Comparison of ENCODE assay signal across 15 cellular contexts in the genomic region with DNA sequence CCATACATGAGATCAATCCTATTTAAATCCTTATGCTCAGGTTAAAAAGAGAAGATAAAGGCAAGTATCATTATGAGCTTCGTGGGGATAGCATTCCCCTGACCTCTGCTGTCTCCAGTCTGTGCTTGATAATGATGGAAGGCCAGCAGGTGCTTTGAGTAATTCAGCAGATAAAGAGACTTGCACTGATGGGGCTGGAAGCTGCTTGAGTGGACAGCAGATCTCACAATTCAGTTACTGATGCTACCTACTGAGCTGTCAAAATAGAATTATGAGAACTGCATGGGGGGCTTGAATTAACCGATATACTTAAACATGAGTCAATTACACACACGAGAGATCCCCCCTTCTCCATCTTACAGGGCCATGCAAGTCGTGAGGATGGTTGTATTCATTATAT.
DNase-seq lines count a peak whose midpoint lies in the region; ATAC-seq and TF ChIP-seq lines count a peak whose summit lies in the region.
"Had no signal": no experiment of that assay in that cellular context is flagged by ENCODE, and none has a peak within 500 bp of the region (broad histone marks: within the 10 kb centered on the region; RNA-seq: fewer than 3 reads in every experiment).

No MANE protein-coding gene starts in this region.

- H2AFZ ChIP-seq in MM.1S (ENCODE audit: low read length) (no peak overlapping the region), neural cell (ENCODE audit: low read depth, low read length) (no peak overlapping the region)
- H2AFZ ChIP-seq: GM23338 had no signal

- peaks cover 12% of the 10 kb centered on the region for H3K4me1 ChIP-seq in MM.1S (ENCODE audit: low read length)
- H3K4me1 ChIP-seq: BLaER1 treated with 17β-estradiol and CSF1 and Interleukin-3, amounts not matched to agents 10 nM and 100 nM had no signal

- H3K4me2 ChIP-seq in MM.1S (ENCODE audit: low read depth, low read length) (peak overlapping the region; percentile 47), neural cell (ENCODE audit: low read length) (peak overlapping the region; percentile 31)
- H3K4me2 ChIP-seq: BLaER1 treated with 17β-estradiol and CSF1 and Interleukin-3, amounts not matched to agents 10 nM and 100 nM; GM23338 had no signal

- DNase-seq in NCI-H345 (lab: John Stamatoyannopoulos, UW) (peak; percentile 24), NCI-H345 treated with DMSO at 0.1 percent for 48 hours (lab: John Stamatoyannopoulos, UW; ENCODE audit: unreplicated experiment) (no peak), MM.1S (no peak), NCI-H69 (lab: John Stamatoyannopoulos, UW) (peak; percentile 17), islet precursor cell (no peak)
- DNase-seq: ACHN; CD4-positive, alpha-beta T cell; DMS79; H7 had no signal

- H3K27me3 ChIP-seq in MM.1S (replicated peaks; ENCODE audit: insufficient read depth, low read length) (no peaks in the 10 kb centered on the region), neural cell (ENCODE audit: insufficient read depth, low read depth, low read length) (no peaks in the 10 kb centered on the region)
- H3K27me3 ChIP-seq: BLaER1 treated with 17β-estradiol and CSF1 and Interleukin-3, amounts not matched to agents 10 nM and 100 nM had no signal

- peak; percentile 22 for TF ChIP-seq EP300 in neural cell (conservative IDR thresholded peaks at IDR 0.05; ENCODE audit: poor library complexity, severe bottlenecking)

- H3K9ac ChIP-seq in MM.1S (ENCODE audit: low read length): no peak overlapping the region
- H3K9ac ChIP-seq in neural cell (ENCODE audit: low read length): peak overlapping the region; percentile 7
- H3K9ac ChIP-seq: BLaER1 treated with 17β-estradiol and CSF1 and Interleukin-3, amounts not matched to agents 10 nM and 100 nM had no signal

- TF ChIP-seq CTCF in MM.1S (IDR thresholded peaks at IDR 0.05; ENCODE audit: low read length) (no peak), neural cell (IDR thresholded peaks at IDR 0.05; ENCODE audit: poor library complexity, severe bottlenecking) (no peak)

- no peak for ATAC-seq in GM21515 (IDR thresholded peaks at IDR 0.05; ENCODE audit: unreplicated experiment)
- ATAC-seq: GM12878 had no signal

- H3K9me2 ChIP-seq in MM.1S (replicated peaks; ENCODE audit: insufficient read depth, low read length) (no peaks in the 10 kb centered on the region), neural cell (ENCODE audit: insufficient read depth, low read length) (no peaks in the 10 kb centered on the region)

- H3K4me3 ChIP-seq in MM.1S (ENCODE audit: low read length) (no peak overlapping the region), neural cell (ENCODE audit: low read length) (peak overlapping the region; percentile 6)
- H3K4me3 ChIP-seq: BLaER1 treated with 17β-estradiol and CSF1 and Interleukin-3, amounts not matched to agents 10 nM and 100 nM; GM12878; GM23338 had no signal

- H3K79me2 ChIP-seq in MM.1S (ENCODE audit: low read length): no peaks in the 10 kb centered on the region
- no peaks in the 10 kb centered on the region for H3K79me2 ChIP-seq in neural cell (replicated peaks; ENCODE audit: insufficient read depth, low read length)

- H4K20me1 ChIP-seq in MM.1S (ENCODE audit: insufficient read depth, low read length) (no peaks in the 10 kb centered on the region), neural cell (ENCODE audit: insufficient read depth) (no peaks in the 10 kb centered on the region)
- H4K20me1 ChIP-seq: BLaER1 treated with 17β-estradiol and CSF1 and Interleukin-3, amounts not matched to agents 10 nM and 100 nM had no signal

- H3K9me3 ChIP-seq in MM.1S (replicated peaks; ENCODE audit: insufficient read depth, low read length): no peaks in the 10 kb centered on the region
- no peaks in the 10 kb centered on the region for H3K9me3 ChIP-seq in neural cell (ENCODE audit: low read length)
- H3K9me3 ChIP-seq: BLaER1 treated with 17β-estradiol and CSF1 and Interleukin-3, amounts not matched to agents 10 nM and 100 nM had no signal

- H3K27ac ChIP-seq in MM.1S (ENCODE audit: low read length): no peak overlapping the region
- peak overlapping the region; percentile 58 for H3K27ac ChIP-seq in neural cell (ENCODE audit: low read length)
- H3K27ac ChIP-seq: BLaER1 treated with 17β-estradiol and CSF1 and Interleukin-3, amounts not matched to agents 10 nM and 100 nM; HL-60 had no signal

- H3K36me3 ChIP-seq in MM.1S (replicated peaks; ENCODE audit: insufficient read depth, low read length) (no peaks in the 10 kb centered on the region), neural cell (ENCODE audit: insufficient read depth, low read length) (peaks cover 12% of the 10 kb centered on the region)
- H3K36me3 ChIP-seq: BLaER1 treated with 17β-estradiol and CSF1 and Interleukin-3, amounts not matched to agents 10 nM and 100 nM had no signal

- TF ChIP-seq RAD21 in neural cell (conservative IDR thresholded peaks at IDR 0.05): no peak

- H3F3A ChIP-seq in MM.1S (ENCODE audit: insufficient read depth, low read length) (no peaks in the 10 kb centered on the region), neural cell (ENCODE audit: insufficient read depth, low read length, poor library complexity, severe bottlenecking) (no peaks in the 10 kb centered on the region)

TF ChIP-seq in neural cell, 6 proteins besides CTCF, POLR2A, EP300 and RAD21:
- no peak for TF ChIP-seq MXI1 (conservative IDR thresholded peaks at IDR 0.05; ENCODE audit: poor library complexity, severe bottlenecking)
- TF ChIP-seq POLR2AphosphoS5 (IDR thresholded peaks at IDR 0.05): peak; percentile 82

Comparison
In these comparisons a context has a peak if more than half of its experiments do, and no peak if none do; other contexts are left out.
1. DNase-seq: peak in NCI-H345 (single experiment) and NCI-H69 (single experiment); none in NCI-H345 treated with DMSO at 0.1 percent for 48 hours (single experiment), MM.1S (single experiment) and islet precursor cell (single experiment).